In the genomic region with DNA sequence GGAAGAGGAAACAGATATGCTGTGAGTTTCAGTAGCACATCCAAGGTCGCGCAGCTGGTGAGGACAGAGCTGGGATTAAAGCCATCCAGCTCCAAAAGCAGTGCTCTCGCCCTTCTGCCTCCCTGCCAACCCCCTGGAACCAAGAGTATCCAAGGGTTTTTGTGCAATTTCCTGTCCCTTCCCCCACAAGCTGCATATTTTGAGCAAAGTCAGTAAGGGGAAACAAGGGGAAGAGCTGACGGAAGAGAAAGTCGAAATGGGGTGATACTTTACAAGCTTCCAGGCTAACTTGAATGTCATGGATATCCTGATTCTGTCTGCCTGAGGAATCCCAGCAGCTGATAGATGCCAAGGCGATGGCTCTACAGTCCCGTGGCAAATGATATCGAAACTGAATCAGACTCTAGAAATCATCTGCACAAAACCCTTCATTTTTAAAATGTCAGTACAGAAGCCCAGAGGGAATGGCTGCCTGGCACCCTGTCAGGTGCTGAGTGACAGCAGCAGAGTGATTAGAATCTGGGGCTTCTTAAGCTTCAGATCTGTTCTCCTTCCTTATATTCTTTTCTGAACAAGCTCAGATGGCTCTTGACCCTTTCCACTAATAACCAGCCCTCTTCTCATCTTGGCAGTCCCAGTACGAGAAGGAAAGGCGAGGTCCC, we compare ENCODE assay signal across 13 cellular contexts. TPM values are rescaled to one million over a fixed set of nuclear protein-coding genes. Genes with fewer than 3 reads are reported as not detected.
A peak's percentile ranks its signal among the peaks of the same experiment; 100 is the strongest.
DNase-seq lines count a peak whose midpoint lies in the region; ATAC-seq lines count a peak whose summit lies in the region.
"Had no signal": no experiment of that assay in that cellular context is flagged by ENCODE, and none has a peak within 500 bp of the region (broad histone marks: within the 10 kb centered on the region; RNA-seq: fewer than 3 reads in every experiment).

No MANE protein-coding gene starts in this region.

- H4K8ac ChIP-seq in neuronal stem cell (ENCODE audit: low read depth, low read length) = no peak overlapping the region

- no peak overlapping the region for H2BK120ac ChIP-seq in neuronal stem cell (ENCODE audit: low read depth, low read length)

- ATAC-seq in Right ventricle myocardium inferior (peak; percentile 91), HG03139 (IDR thresholded peaks at IDR 0.05; ENCODE audit: unreplicated experiment) (no peak), HG02973 (IDR thresholded peaks at IDR 0.05; ENCODE audit: unreplicated experiment) (no peak), HG02884 (IDR thresholded peaks at IDR 0.05; ENCODE audit: unreplicated experiment) (no peak)

- H3K4me2 ChIP-seq in neuronal stem cell (ENCODE audit: insufficient read depth, low read length, poor library complexity, severe bottlenecking) = no peak overlapping the region

- H3K27ac ChIP-seq in neuronal stem cell (replicated peaks; ENCODE audit: low read length) = no peak overlapping the region
- H3K27ac ChIP-seq: epithelial cell of prostate, HL-60 had no signal

- H2BK5ac ChIP-seq in neuronal stem cell (ENCODE audit: low read length) = no peak overlapping the region

- no peak overlapping the region for H3K18ac ChIP-seq in neuronal stem cell (ENCODE audit: low read length)

- peak overlapping the region; percentile 34 for H2AFZ ChIP-seq in neuronal stem cell (ENCODE audit: low read length)

- H3K23ac ChIP-seq in neuronal stem cell (ENCODE audit: low read depth, low read length, poor library complexity) = no peak overlapping the region

- no peak overlapping the region for H3K9ac ChIP-seq in neuronal stem cell (ENCODE audit: low read depth, low read length, poor library complexity)

- H3K79me1 ChIP-seq in neuronal stem cell (ENCODE audit: low read depth, low read length) = no peaks in the 10 kb centered on the region

- H2BK15ac ChIP-seq in neuronal stem cell (ENCODE audit: low read length) = no peak overlapping the region

- no peak overlapping the region for H4K91ac ChIP-seq in neuronal stem cell (ENCODE audit: low read depth, low read length, poor library complexity)

- no peak overlapping the region for H3K4ac ChIP-seq in neuronal stem cell (ENCODE audit: low read length)

- no peak overlapping the region for H2AK5ac ChIP-seq in neuronal stem cell (ENCODE audit: low read depth, low read length)

- H3K27me3 ChIP-seq in neuronal stem cell (ENCODE audit: control insufficient read depth in 3 of 3, insufficient read depth in 3 of 3, low read depth in 1 of 3, low read length in 3 of 3) = peaks cover 0 to 6% (median 0%) of the 10 kb centered on the region in 3 experiments

- H3K4me1 ChIP-seq in neuronal stem cell (ENCODE audit: control insufficient read depth in 2 of 2, insufficient read depth in 1 of 2, low read depth in 1 of 2, low read length in 2 of 2) = no peaks in the 10 kb centered on the region

- peak; percentile 86 for DNase-seq in Right ventricle myocardium inferior (ENCODE audit: missing footprints)
- DNase-seq in cardiac septum (ENCODE audit: low spot score) = no peak
- peak; percentile 62 for DNase-seq in foreskin melanocyte
- DNase-seq in neuronal stem cell (ENCODE audit: low spot score) = no peak
- DNase-seq in NOMO-1 (lab: John Stamatoyannopoulos, UW; ENCODE audit: unreplicated experiment in 2 of 2) = no peak
- DNase-seq: activated gamma-delta T cell, NCI-H510A had no signal

- peaks cover 0 to 6% of the 10 kb centered on the region in 2 donors for H3K9me3 ChIP-seq in neuronal stem cell (replicated peaks in 1 of 2; ENCODE audit: control insufficient read depth in 2 of 2, insufficient read depth in 1 of 2, low read depth in 1 of 2, low read length in 2 of 2)

- no peak overlapping the region for H3K4me3 ChIP-seq in neuronal stem cell (ENCODE audit: low read length in 2 of 2)

- no peak overlapping the region for H2BK12ac ChIP-seq in neuronal stem cell (ENCODE audit: low read length)

- H3K14ac ChIP-seq in neuronal stem cell (ENCODE audit: low read length) = no peak overlapping the region

- intact Hi-C loops in Right ventricle myocardium inferior (cut with DNase I) = no loop called here
- intact Hi-C loops in cardiac septum (cut with DNase I) = no loop called here

- no CpG with 5 or more reads among the region's 10 CpGs for WGBS in neuronal stem cell (ENCODE audit: extremely low coverage in 2 of 2, insufficient read length in 2 of 2, insufficient replicate concordance in 1 of 2), 2 donors

- H3K36me3 ChIP-seq in neuronal stem cell (replicated peaks in 1 of 2; ENCODE audit: control insufficient read depth in 2 of 2, insufficient read depth in 2 of 2, low read length in 2 of 2) = no peaks in the 10 kb centered on the region

RNA-seq across cellular contexts. Expression of a gene that starts 42.9 kb away (rescaled TPM):
- total RNA-seq in Right ventricle myocardium inferior = 0.51 TPM
- 0.86 TPM for total RNA-seq in cardiac septum
- polyA plus RNA-seq in neuronal stem cell (2013, experiment 1 of 2) = 0.93 TPM
- 0.97 TPM for polyA plus RNA-seq in neuronal stem cell (2013, experiment 2 of 2)
- total RNA-seq: A673 had no signal

Comparison
In these comparisons a context has a peak if more than half of its experiments do, and no peak if none do; other contexts are left out.
1. DNase-seq: peak in Right ventricle myocardium inferior (single experiment) and foreskin melanocyte (single experiment); none in cardiac septum (single experiment), neuronal stem cell (single experiment) and NOMO-1 (0 of 2).